10 cellular contexts compared by ENCODE assay signal in genomic region chr5:115770466-115770865, GRCh38. TPM values are rescaled to one million over a fixed set of nuclear protein-coding genes. Genes with fewer than 3 reads are reported as not detected.
DNase-seq lines count a peak whose midpoint lies in the region; ATAC-seq, FAIRE-seq and TF ChIP-seq lines count a peak whose summit lies in the region.
"Had no signal": no experiment of that assay in that cellular context is flagged by ENCODE, and none has a peak within 500 bp of the region (broad histone marks: within the 10 kb centered on the region; RNA-seq: fewer than 3 reads in every experiment).

No MANE protein-coding gene starts in this region.

- no peak overlapping the region for H3K14ac ChIP-seq in H9 (ENCODE audit: insufficient read depth, low read length)

- no peak overlapping the region for H4K91ac ChIP-seq in H9 (ENCODE audit: insufficient read length, low read depth, low read length)

- H4K8ac ChIP-seq in H9 (replicated peaks; ENCODE audit: insufficient read length, low read depth, low read length) = no peak overlapping the region

- H3K23ac ChIP-seq in H9 (ENCODE audit: insufficient read length, low read depth, low read length) = no peak overlapping the region

- H3K79me1 ChIP-seq in H9 (ENCODE audit: insufficient read depth, low read depth, low read length, poor library complexity, severe bottlenecking) = no peaks in the 10 kb centered on the region

- no peak for TF ChIP-seq POLR2A in GM12892 (IDR thresholded peaks at IDR 0.05; ENCODE audit: low read depth, low read length)

- H3K4me1 Mint-ChIP-seq in Calu3 (ENCODE audit: low read depth, unreplicated experiment) = no peaks in the 10 kb centered on the region
- H3K4me1 Mint-ChIP-seq in H9 = peaks cover 4 to 7% of the 10 kb centered on the region in 2 experiments

- WGBS in H9 (ENCODE audit: extremely low coverage, insufficient read length, low lambda C conversion rate) = no CpG with 5 or more reads among the region's 11 CpGs

- H2BK12ac ChIP-seq in H9 (ENCODE audit: insufficient read length, low read depth, low read length) = no peak overlapping the region

- H3K27me3 ChIP-seq in H9 (ENCODE audit: insufficient read depth, low read length) (no peaks in the 10 kb centered on the region), SU-DHL-6 (ENCODE audit: low read length) (no peaks in the 10 kb centered on the region)
- no peaks in the 10 kb centered on the region for H3K27me3 ChIP-seq in effector memory CD4-positive, alpha-beta T cell (replicated peaks; ENCODE audit: control insufficient read depth, insufficient read depth, low read length, poor library complexity, severe bottlenecking)

- H3K18ac ChIP-seq in H9 (ENCODE audit: insufficient read length, low read depth, low read length) = peak overlapping the region; percentile 57

- H2AFZ ChIP-seq in H9 (ENCODE audit: low read length) (peak overlapping the region; percentile 90), SU-DHL-6 (ENCODE audit: low read depth, low read length, severe bottlenecking) (no peak overlapping the region)

- intact Hi-C loops in Calu3 (cut with micrococcal nuclease; ENCODE audit: unreplicated experiment) = no loop called here

- BruUV-seq in Calu3 (replicated peaks; lab: Mats Ljungman, UMichigan) = no TSS peak

- ATAC-seq in HG02610 (IDR thresholded peaks at IDR 0.05; ENCODE audit: unreplicated experiment) = no peak

- H4K20me1 ChIP-seq in H9 (ENCODE audit: control insufficient read depth, insufficient read depth, insufficient read length) = no peaks in the 10 kb centered on the region
- H4K20me1 ChIP-seq in SU-DHL-6 (ENCODE audit: low read depth, low read length) = no peaks in the 10 kb centered on the region

- CTCF ChIA-PET in Calu3 (lab: Charles Lee) = no interaction called here

- TF ChIP-seq CTCF in Calu3 (IDR thresholded peaks at IDR 0.05; ENCODE audit: unreplicated experiment) (no peak), H9 (conservative IDR thresholded peaks at IDR 0.05) (peak; percentile 90), SU-DHL-6 (IDR thresholded peaks at IDR 0.05; ENCODE audit: insufficient read depth, low read length, poor library complexity, severe bottlenecking) (peak; percentile 65)

- H3K56ac ChIP-seq in H9 (ENCODE audit: insufficient read length, low read depth, low read length) = no peak overlapping the region

- no peaks in the 10 kb centered on the region for H3F3A ChIP-seq in SU-DHL-6 (ENCODE audit: insufficient read depth)

- no peak for FAIRE-seq in GM12892 (lab: Jason Lieb, UNC)

- no peak overlapping the region for H3T11ph ChIP-seq in H9 (ENCODE audit: low read length)

- H3K9me3 ChIP-seq in H9 (ENCODE audit: control insufficient read depth, low read depth, low read length) (no peaks in the 10 kb centered on the region), SU-DHL-6 (ENCODE audit: insufficient read depth, low read length) (no peaks in the 10 kb centered on the region)
- H3K9me3 ChIP-seq in effector memory CD4-positive, alpha-beta T cell (ENCODE audit: control insufficient read depth, low read length) = no peaks in the 10 kb centered on the region

- H4K5ac ChIP-seq in H9 (ENCODE audit: insufficient read length, low read depth, low read length) = no peak overlapping the region

- H3K27ac Mint-ChIP-seq in Calu3 (ENCODE audit: unreplicated experiment) = no peak overlapping the region
- H3K27ac Mint-ChIP-seq in H9 = no peak overlapping the region

- peaks cover 2% of the 10 kb centered on the region; the same call in 1 of the 2 replicates for H3K4me1 ChIP-seq in H9 (ENCODE audit: insufficient read depth, low read length)
- no peaks in the 10 kb centered on the region for H3K4me1 ChIP-seq in effector memory CD4-positive, alpha-beta T cell (ENCODE audit: control insufficient read depth, insufficient read depth, low read length, poor library complexity, severe bottlenecking)

- H3K27ac ChIP-seq in H9 (ENCODE audit: insufficient read length, low read depth, low read length) (no peak overlapping the region), SU-DHL-6 (ENCODE audit: low read depth, low read length) (no peak overlapping the region)
- no peak overlapping the region for H3K27ac ChIP-seq in effector memory CD4-positive, alpha-beta T cell (ENCODE audit: insufficient read depth, low read length, poor library complexity, severe bottlenecking)

- H3K9ac ChIP-seq in H9 (ENCODE audit: extremely low read depth, insufficient read length, low read length) (no peak overlapping the region), SU-DHL-6 (ENCODE audit: low read length) (no peak overlapping the region)

- no peak overlapping the region for H2BK120ac ChIP-seq in H9 (ENCODE audit: low read depth, low read length, poor library complexity, severe bottlenecking)

- H3K4me3 Mint-ChIP-seq in Calu3 (ENCODE audit: low read depth, unreplicated experiment) = no peak overlapping the region
- H3K4me3 Mint-ChIP-seq in H9 = no peak overlapping the region

- no peaks in the 10 kb centered on the region for H3K9me2 ChIP-seq in SU-DHL-6 (replicated peaks; ENCODE audit: insufficient read depth, low read length)

- no peak overlapping the region for H2BK15ac ChIP-seq in H9 (ENCODE audit: low read depth, low read length)

- no peaks in the 10 kb centered on the region for H3K23me2 ChIP-seq in H9 (ENCODE audit: insufficient read length, low read depth, low read length, poor library complexity, severe bottlenecking)

- H3K79me2 ChIP-seq in H9 (ENCODE audit: insufficient read depth, low read length) = no peaks in the 10 kb centered on the region
- H3K79me2 ChIP-seq in SU-DHL-6 (ENCODE audit: insufficient read depth, low read length) = no peaks in the 10 kb centered on the region

- H3K36me3 Mint-ChIP-seq in Calu3 (ENCODE audit: insufficient read depth, unreplicated experiment) = no peaks in the 10 kb centered on the region
- no peaks in the 10 kb centered on the region; a peak in 1 of 7 replicates for H3K36me3 Mint-ChIP-seq in H9 (ENCODE audit: insufficient read depth in 1 of 3, low read depth in 3 of 3)

- H3K4me2 ChIP-seq in H9 (ENCODE audit: insufficient read depth, insufficient read length, low read length) = no peak overlapping the region
- H3K4me2 ChIP-seq in SU-DHL-6 (ENCODE audit: low read depth, low read length, poor library complexity, severe bottlenecking) = no peak overlapping the region

- H3K9me3 Mint-ChIP-seq in Calu3 (ENCODE audit: low read depth, unreplicated experiment) (no peaks in the 10 kb centered on the region), H9 (no peaks in the 10 kb centered on the region)

- H3K27me3 Mint-ChIP-seq in Calu3 (ENCODE audit: unreplicated experiment) (peaks cover 11% of the 10 kb centered on the region), H9 (ENCODE audit: low read depth) (no peaks in the 10 kb centered on the region)

- H3K4ac ChIP-seq in H9 (ENCODE audit: low read depth, low read length) = no peak overlapping the region

- H3K4me3 ChIP-seq in SU-DHL-6 (ENCODE audit: insufficient read depth, low read length, poor library complexity, severe bottlenecking) = no peak overlapping the region
- H3K4me3 ChIP-seq in effector memory CD4-positive, alpha-beta T cell (ENCODE audit: insufficient read depth, low read depth, low read length, poor library complexity, severe bottlenecking) = no peak overlapping the region

- H2BK20ac ChIP-seq in H9 (ENCODE audit: low read depth, low read length, poor library complexity, severe bottlenecking) = no peak overlapping the region

- DNase-seq in Calu3 (peak; percentile 6), H9 (peak; percentile 79), iPS-NIHi11 (ENCODE audit: low spot score) (peak; percentile 53), GM12892 (ENCODE audit: insufficient read length) (no peak)
- DNase-seq in activated CD4-positive, CD25-positive, alpha-beta regulatory T cell treated with anti-CD3 and anti-CD28 coated beads, Interleukin-2, amount 50 U/mL, for 72 hours = no peak
- no peak for DNase-seq in effector memory CD4-positive, alpha-beta T cell
- DNase-seq: effector CD8-positive, alpha-beta T cell; SIG-M5 had no signal

- H3K36me3 ChIP-seq in SU-DHL-6 (ENCODE audit: low read length) = no peaks in the 10 kb centered on the region
- no peaks in the 10 kb centered on the region for H3K36me3 ChIP-seq in effector memory CD4-positive, alpha-beta T cell (ENCODE audit: control insufficient read depth, insufficient read depth, low read length)

- no peak overlapping the region for H2AK5ac ChIP-seq in H9 (ENCODE audit: insufficient read length, low read length)

- H2BK5ac ChIP-seq in H9 (ENCODE audit: insufficient read length, low read length) = no peak overlapping the region

RNA-seq across cellular contexts. Expression of gene CDO1, which starts 46.0 kb away (rescaled TPM):
- total RNA-seq in Calu3 (2022) (not detected in 2 replicates), H9 (2021) (11.2 and 12.2 TPM in 2 replicates)
- not detected for polyA plus RNA-seq in GM12892 (2012; ENCODE audit: missing spikeins)

Comparison
In these comparisons a context has a peak if more than half of its experiments do, and no peak if none do; other contexts are left out.
1. DNase-seq: peak in Calu3 (single experiment), H9 (single experiment) and iPS-NIHi11 (single experiment); none in GM12892 (single experiment), activated CD4-positive, CD25-positive, alpha-beta regulatory T cell treated with anti-CD3 and anti-CD28 coated beads, Interleukin-2, amount 50 U/mL, for 72 hours (single experiment) and effector memory CD4-positive, alpha-beta T cell (0 of 3).
2. RNA of gene CDO1, which starts 46.0 kb away (total RNA-seq): 11.2 to 12.2 TPM in H9; not detected in Calu3; every median in the first group is over 10 times any median in the second.